2 cellular contexts compared by ENCODE assay signal in genomic region chr10:95286707-95287106, GRCh38.
TF ChIP-seq lines count a peak whose summit lies in the region.

No MANE protein-coding gene starts in this region.

TF ChIP-seq in GM12878, 131 proteins besides CTCF, POLR2A, EP300 and RAD21 (continues in another document):
- TF ChIP-seq E4F1 (IDR thresholded peaks at IDR 0.05; ENCODE audit: borderline replicate concordance, partially characterized antibody) (no peak), NR2C2 (IDR thresholded peaks at IDR 0.05; ENCODE audit: borderline replicate concordance, control insufficient read depth, insufficient read length, low read depth) (no peak), LARP7 (IDR thresholded peaks at IDR 0.05) (no peak), PAX5 (IDR thresholded peaks at IDR 0.05; ENCODE audit: borderline replicate concordance, low read depth, low read length) (no peak), RBBP5 (conservative IDR thresholded peaks at IDR 0.05) (no peak), HCFC1 (IDR thresholded peaks at IDR 0.05; ENCODE audit: low read length) (no peak), ZBED1 (IDR thresholded peaks at IDR 0.05; ENCODE audit: borderline replicate concordance) (no peak), ZBTB40 (IDR thresholded peaks at IDR 0.05; ENCODE audit: borderline replicate concordance) (no peak), NRF1 (conservative IDR thresholded peaks at IDR 0.05; ENCODE audit: low read depth, low read length) (no peak), ZNF207 (IDR thresholded peaks at IDR 0.05; ENCODE audit: borderline replicate concordance) (no peak), IRF4 (IDR thresholded peaks at IDR 0.05; ENCODE audit: low read depth, low read length) (no peak), BACH1 (IDR thresholded peaks at IDR 0.05; ENCODE audit: borderline replicate concordance) (no peak), ZNF687 (IDR thresholded peaks at IDR 0.05) (no peak), NFIC (IDR thresholded peaks at IDR 0.05; ENCODE audit: low read depth, low read length) (no peak), SPI1 (IDR thresholded peaks at IDR 0.05; ENCODE audit: borderline replicate concordance, insufficient read depth, low read depth, low read length) (no peak), BCL3 (IDR thresholded peaks at IDR 0.05; ENCODE audit: borderline replicate concordance, insufficient read depth, low read depth, low read length, poor library complexity, severe bottlenecking) (no peak)

TF ChIP-seq in HepG2, 621 proteins besides CTCF, POLR2A, EP300 and RAD21:
- TF ChIP-seq ZNF558 (CRISPR knock-in tag; IDR thresholded peaks at IDR 0.05; ENCODE audit: borderline replicate concordance), result no peak
- no peak for TF ChIP-seq DMTF1 (CRISPR knock-in tag; IDR thresholded peaks at IDR 0.05)
- TF ChIP-seq ZSCAN30 (CRISPR knock-in tag; IDR thresholded peaks at IDR 0.05), result no peak
- no peak for TF ChIP-seq KDM3A (CRISPR knock-in tag; IDR thresholded peaks at IDR 0.05; ENCODE audit: low read depth)
- TF ChIP-seq CEBPB (IDR thresholded peaks at IDR 0.05; ENCODE audit: borderline replicate concordance, low read depth, low read length), result no peak
